2 cellular contexts compared by ENCODE assay signal in the genomic region with DNA sequence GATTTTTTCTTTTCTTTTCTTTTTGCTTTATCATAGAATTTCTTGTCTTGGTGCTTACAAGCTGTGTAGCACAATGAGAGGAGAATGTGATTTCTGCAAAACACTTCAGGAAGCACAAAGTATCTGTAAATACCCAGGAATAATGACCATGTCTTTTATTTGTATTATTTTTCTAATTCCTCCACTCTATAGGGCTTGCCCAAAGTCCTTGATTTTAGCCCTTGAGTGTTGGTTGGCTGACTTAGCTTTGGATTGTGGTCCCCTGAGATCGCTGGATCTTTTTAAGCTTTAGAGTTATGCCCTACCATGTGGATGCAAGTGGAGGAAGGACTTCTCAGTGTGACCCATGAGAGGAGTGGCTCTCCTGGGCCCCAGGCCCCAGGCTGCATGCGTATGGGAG. TPM values are rescaled to one million over a fixed set of nuclear protein-coding genes. Genes with fewer than 3 reads are reported as not detected.
"Had no signal": no experiment of that assay in that cellular context is flagged by ENCODE, and none has a peak within 500 bp of the region (broad histone marks: within the 10 kb centered on the region; RNA-seq: fewer than 3 reads in every experiment).

No MANE protein-coding gene starts in this region.

RNA-seq across cellular contexts. Expression of a gene that starts 52.2 kb away (rescaled TPM):
- total RNA-seq: Right ventricle myocardium inferior, Right ventricle myocardium superior had no signal
